Comparison of ENCODE assay signal across 11 cellular contexts in the genomic region with DNA sequence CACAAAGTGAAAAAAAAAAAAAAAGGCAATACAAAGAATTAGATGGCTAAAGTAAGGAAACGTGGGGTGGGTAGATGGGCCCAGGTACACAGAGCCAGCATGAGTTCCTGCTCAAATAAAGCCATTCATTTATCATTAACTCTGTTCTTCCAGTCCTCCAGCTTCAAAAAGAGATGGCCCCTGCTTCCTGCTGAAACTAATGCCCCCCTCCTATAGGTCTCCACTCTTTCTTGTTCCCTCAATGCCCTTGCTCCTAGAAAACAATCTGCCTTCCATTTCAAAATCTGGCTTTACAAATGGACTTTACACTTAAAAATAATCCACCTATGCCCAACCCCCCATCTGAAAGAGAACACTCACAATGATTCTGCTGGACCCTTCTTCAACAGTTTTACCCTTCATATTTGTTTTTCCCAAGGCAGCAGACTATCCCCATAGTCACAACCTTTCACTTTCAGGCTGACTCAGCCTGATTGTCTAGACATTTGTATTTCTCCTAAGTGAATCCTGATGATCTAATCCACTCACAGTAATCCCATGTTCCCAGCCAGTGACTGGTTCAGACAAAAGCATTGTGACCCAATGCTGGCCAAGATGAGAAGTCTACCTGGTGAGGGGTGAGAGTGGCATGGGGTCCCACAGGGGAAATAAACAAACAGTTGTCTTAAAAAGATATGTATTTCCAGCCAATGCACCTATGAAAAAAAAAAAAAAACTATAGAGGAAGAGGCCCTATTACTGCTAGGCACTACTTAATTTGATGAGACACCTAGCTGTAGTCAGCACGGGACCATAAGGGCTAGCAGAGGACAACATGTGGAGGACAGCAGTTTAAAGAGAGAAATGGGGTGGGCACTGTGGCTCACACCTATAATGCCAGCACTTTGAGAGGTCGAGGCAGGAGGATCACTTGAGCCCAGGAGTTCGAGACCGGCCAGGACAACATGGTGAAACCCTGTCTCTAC.
A peak's percentile ranks its signal among the peaks of the same experiment; 100 is the strongest.
DNase-seq lines count a peak whose midpoint lies in the region; ATAC-seq, FAIRE-seq and TF ChIP-seq lines count a peak whose summit lies in the region.
"Had no signal": no experiment of that assay in that cellular context is flagged by ENCODE, and none has a peak within 500 bp of the region (broad histone marks: within the 10 kb centered on the region; RNA-seq: fewer than 3 reads in every experiment).

No MANE protein-coding gene starts in this region.

- DNase-seq in AG08395 (ENCODE audit: low spot score) (peak; percentile 69), H4 (ENCODE audit: low spot score) (peak; percentile 8), astrocyte (ENCODE audit: low read depth) (peak; percentile 88), left lung (no peak), colonic mucosa (no peak), posterior cingulate gyrus (no peak), NCI-H1048 (lab: John Stamatoyannopoulos, UW) (no peak)
- DNase-seq: Karpas-422; SJCRH30; stimulated activated CD4-positive, alpha-beta T cell treated with anti-CD3 and anti-CD28 coated beads, Interleukin-1b, Interleukin-23, amount 100 ng/mL, for 48 hours had no signal

- peak overlapping the region; percentile 51 for H3K4me3 Mint-ChIP-seq in astrocyte (ENCODE audit: unreplicated experiment)

- peak; percentile 48 for ATAC-seq in left lung
- ATAC-seq in GM18502 (IDR thresholded peaks at IDR 0.05; ENCODE audit: poor library complexity, unreplicated experiment): no peak

- H3K9me3 ChIP-seq in astrocyte (ENCODE audit: insufficient read depth, low read depth, low read length): no peaks in the 10 kb centered on the region
- no peaks in the 10 kb centered on the region for H3K9me3 ChIP-seq in left lung
- H3K9me3 ChIP-seq in colonic mucosa: no peaks in the 10 kb centered on the region
- H3K9me3 ChIP-seq: SJCRH30 had no signal

- peaks cover 60% of the 10 kb centered on the region for H3K4me1 Mint-ChIP-seq in astrocyte (ENCODE audit: low read depth, unreplicated experiment)

- TF ChIP-seq CTCF in astrocyte (IDR thresholded peaks at IDR 0.05; ENCODE audit: insufficient read depth, low read depth, low read length): no peak
- no peak for TF ChIP-seq CTCF in left lung (IDR thresholded peaks at IDR 0.05)
- no peak for TF ChIP-seq CTCF in colonic mucosa (IDR thresholded peaks at IDR 0.05)

- H3K9ac ChIP-seq in astrocyte (ENCODE audit: low read length): peak overlapping the region; percentile 77
- no peak overlapping the region for H3K9ac ChIP-seq in colonic mucosa (ENCODE audit: low read depth in 2 of 2, low read length in 2 of 2)

- intact Hi-C loops in left lung (cut with DNase I): no loop called here
- intact Hi-C loops in colonic mucosa (cut with DNase I): no loop called here
- intact Hi-C loops in posterior cingulate gyrus (cut with DNase I): no loop called here

- H3K27me3 ChIP-seq in astrocyte (ENCODE audit: insufficient read depth, low read length) (no peaks in the 10 kb centered on the region), left lung (no peaks in the 10 kb centered on the region), colonic mucosa (no peaks in the 10 kb centered on the region)
- H3K27me3 ChIP-seq: SJCRH30 had no signal

- H4K20me1 ChIP-seq in astrocyte (ENCODE audit: insufficient read depth, low read length): no peaks in the 10 kb centered on the region

- H2AFZ ChIP-seq in astrocyte (ENCODE audit: low read depth, low read length): no peak overlapping the region

- peaks cover 37% of the 10 kb centered on the region for H3K4me1 ChIP-seq in astrocyte (ENCODE audit: insufficient read depth, low read length)
- H3K4me1 ChIP-seq in left lung: peaks cover 0 to 24% of the 10 kb centered on the region in 2 donors
- no peaks in the 10 kb centered on the region for H3K4me1 ChIP-seq in colonic mucosa
- H3K4me1 ChIP-seq: SJCRH30 had no signal

- peak overlapping the region; percentile 96 for H3K27ac ChIP-seq in astrocyte (ENCODE audit: low read depth, low read length)
- H3K27ac ChIP-seq in left lung: peak overlapping the region in 1 of 2 donors; percentile 38
- H3K27ac ChIP-seq in colonic mucosa: no peak overlapping the region
- H3K27ac ChIP-seq: SJCRH30 had no signal

- peak overlapping the region; percentile 67 for H3K4me2 ChIP-seq in astrocyte (ENCODE audit: low read length)

- peaks cover 31% of the 10 kb centered on the region for H3K36me3 ChIP-seq in astrocyte (ENCODE audit: insufficient read depth, low read length)
- H3K36me3 ChIP-seq in left lung: peaks cover 0 to 92% of the 10 kb centered on the region in 2 donors
- H3K36me3 ChIP-seq in colonic mucosa: no peaks in the 10 kb centered on the region

- no peak for FAIRE-seq in astrocyte (lab: Jason Lieb, UNC)

- peaks cover 10% of the 10 kb centered on the region for H3K79me2 ChIP-seq in astrocyte (ENCODE audit: insufficient read depth, low read length)

- peaks cover 33% of the 10 kb centered on the region for H3K36me3 Mint-ChIP-seq in astrocyte (ENCODE audit: low read depth, unreplicated experiment)

- peak overlapping the region; percentile 100 for H3K27ac Mint-ChIP-seq in astrocyte (ENCODE audit: unreplicated experiment)

- H3K27me3 Mint-ChIP-seq in astrocyte (ENCODE audit: low read depth, unreplicated experiment): no peaks in the 10 kb centered on the region

- H3K4me3 ChIP-seq in astrocyte (ENCODE audit: insufficient read depth, low read depth, low read length) (no peak overlapping the region), left lung (no peak overlapping the region), colonic mucosa (no peak overlapping the region)
- H3K4me3 ChIP-seq: SJCRH30 had no signal

- H3K9me3 Mint-ChIP-seq in astrocyte (ENCODE audit: unreplicated experiment): no peaks in the 10 kb centered on the region

Comparison
In these comparisons a context has a peak if more than half of its experiments do, and no peak if none do; other contexts are left out.
1. DNase-seq: peak in AG08395 (single experiment), H4 (single experiment) and astrocyte (single experiment); none in left lung (0 of 2), colonic mucosa (single experiment), posterior cingulate gyrus (0 of 10) and NCI-H1048 (single experiment).